In the genomic region with DNA sequence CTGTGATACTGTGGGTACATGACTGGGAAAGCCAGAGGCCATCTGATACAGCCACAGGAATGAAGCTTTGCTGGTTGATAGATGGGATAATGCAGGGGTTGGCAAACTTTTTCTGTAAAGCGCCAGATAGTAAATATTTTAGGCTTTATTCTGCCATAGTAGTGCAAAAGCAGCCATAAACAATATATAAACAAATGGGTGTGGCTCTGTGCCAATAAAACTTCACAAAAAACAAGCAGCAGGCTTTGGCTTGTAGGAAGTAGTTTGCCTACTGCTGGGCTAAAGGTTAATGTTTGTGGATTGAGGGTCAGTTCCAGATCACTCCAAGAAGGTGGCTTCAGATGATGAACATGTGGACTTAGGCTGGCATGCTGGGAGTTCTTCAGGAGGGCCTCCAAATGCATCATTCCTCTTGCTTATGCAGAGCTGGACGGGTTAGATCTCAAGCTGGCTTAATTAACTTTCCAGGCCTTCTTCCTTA, we compare ENCODE assay signal across 11 cellular contexts.
DNase-seq lines count a peak whose midpoint lies in the region; ATAC-seq and TF ChIP-seq lines count a peak whose summit lies in the region.
"Had no signal": no experiment of that assay in that cellular context is flagged by ENCODE, and none has a peak within 500 bp of the region (broad histone marks: within the 10 kb centered on the region; RNA-seq: fewer than 3 reads in every experiment).

No MANE protein-coding gene starts in this region.

- intact Hi-C loops in CD8-positive, alpha-beta T cell (cut with DNase I, micrococcal nuclease) = loop anchor here (2.0 to 10.0 kb wide), 6 partner anchors 184 to 914 kb away; a partner anchor contains a TSS
- intact Hi-C loops in natural killer cell (cut with micrococcal nuclease) (no loop called here), left ventricle myocardium superior (cut with micrococcal nuclease) (no loop called here)

- no peaks in the 10 kb centered on the region for H4K20me1 ChIP-seq in Karpas-422 (ENCODE audit: insufficient read depth, low read depth, low read length)

- no peaks in the 10 kb centered on the region for H3K9me3 Mint-ChIP-seq in CD8-positive, alpha-beta T cell
- peaks cover 0 to 6% of the 10 kb centered on the region in 2 donors for H3K9me3 Mint-ChIP-seq in natural killer cell

- H3K4me3 Mint-ChIP-seq in CD8-positive, alpha-beta T cell = peak overlapping the region; percentile 40
- peak overlapping the region; percentile 76 for H3K4me3 Mint-ChIP-seq in natural killer cell

- no peak for ATAC-seq in CD8-positive, alpha-beta T cell
- ATAC-seq in natural killer cell (no peak), GM19463 (IDR thresholded peaks at IDR 0.05; ENCODE audit: unreplicated experiment) (no peak), left ventricle myocardium superior (no peak)

- no peaks in the 10 kb centered on the region for H3K36me3 ChIP-seq in CD8-positive, alpha-beta T cell (ENCODE audit: insufficient read depth, low read length)
- H3K36me3 ChIP-seq in Karpas-422 (ENCODE audit: insufficient read depth, low read length) = no peaks in the 10 kb centered on the region
- H3K36me3 ChIP-seq: uterus had no signal

- no peak overlapping the region for H3K9ac ChIP-seq in Karpas-422 (ENCODE audit: low read length)

- POLR2A ChIA-PET in CD8-positive, alpha-beta T cell (lab: Charles Lee) = interaction anchor here (0.6 to 5.2 kb wide), 8 partner anchors 9 to 339 kb away, joined by 3 to 66 read pairs (median 4); a partner anchor contains a TSS

- no peak for TF ChIP-seq CTCF in CD8-positive, alpha-beta T cell (IDR thresholded peaks at IDR 0.05)
- TF ChIP-seq CTCF in natural killer cell (IDR thresholded peaks at IDR 0.05) = no peak

- H3K4me2 ChIP-seq in Karpas-422 (ENCODE audit: low read depth, low read length, poor library complexity, severe bottlenecking) = no peak overlapping the region

- peak overlapping the region; percentile 21 for H3K4me3 ChIP-seq in CD8-positive, alpha-beta T cell (ENCODE audit: low read depth, low read length)
- no peak overlapping the region for H3K4me3 ChIP-seq in Karpas-422 (ENCODE audit: low read length)
- H3K4me3 ChIP-seq: uterus had no signal

- peaks cover 85% of the 10 kb centered on the region for H3K4me1 ChIP-seq in CD8-positive, alpha-beta T cell (ENCODE audit: insufficient read depth, low read length)
- H3K4me1 ChIP-seq in Karpas-422 (ENCODE audit: low read length) = peaks cover 55% of the 10 kb centered on the region
- H3K4me1 ChIP-seq: uterus had no signal

- H3K27me3 ChIP-seq in CD8-positive, alpha-beta T cell (ENCODE audit: insufficient read depth, low read length) = no peaks in the 10 kb centered on the region
- H3K27me3 ChIP-seq in Karpas-422 (ENCODE audit: low read length) = no peaks in the 10 kb centered on the region
- H3K27me3 ChIP-seq: uterus had no signal

- peak overlapping the region; percentile 10 for H3K27ac ChIP-seq in CD8-positive, alpha-beta T cell (ENCODE audit: low read depth, low read length)
- no peak overlapping the region for H3K27ac ChIP-seq in Karpas-422 (ENCODE audit: low read length)
- H3K27ac ChIP-seq: uterus had no signal

- no peaks in the 10 kb centered on the region for H3K36me3 Mint-ChIP-seq in CD8-positive, alpha-beta T cell
- peaks cover 3% of the 10 kb centered on the region for H3K36me3 Mint-ChIP-seq in natural killer cell

- no peaks in the 10 kb centered on the region for H3K27me3 Mint-ChIP-seq in CD8-positive, alpha-beta T cell (ENCODE audit: low read depth)
- H3K27me3 Mint-ChIP-seq in natural killer cell (ENCODE audit: low read depth in 2 of 2) = peaks cover 53 to 79% of the 10 kb centered on the region in 2 donors

- H3K27ac Mint-ChIP-seq in CD8-positive, alpha-beta T cell = peak overlapping the region; percentile 83
- peak overlapping the region; percentile 84 to 85 for H3K27ac Mint-ChIP-seq in natural killer cell

- DNase-seq in CD8-positive, alpha-beta T cell = peak in 1 of 7 experiments; percentile 46
- DNase-seq in Karpas-422 = peak; percentile 33
- peak; percentile 92 for DNase-seq in amniotic epithelial cell (ENCODE audit: low read depth)
- no peak for DNase-seq in natural killer cell
- DNase-seq in medulla oblongata (ENCODE audit: extremely low spot score) = no peak
- no peak for DNase-seq in GM19240 (ENCODE audit: insufficient read length, low spot score)
- DNase-seq in left ventricle myocardium superior = no peak
- DNase-seq: DMS53, NCI-H1417 treated with DMSO at 0.1 percent for 48 hours, uterus had no signal

- H3K9me2 ChIP-seq in Karpas-422 (replicated peaks; ENCODE audit: insufficient read depth, low read length) = no peaks in the 10 kb centered on the region

- no peaks in the 10 kb centered on the region for H3K9me3 ChIP-seq in CD8-positive, alpha-beta T cell (ENCODE audit: low read length)
- H3K9me3 ChIP-seq in Karpas-422 (ENCODE audit: low read length) = no peaks in the 10 kb centered on the region
- H3K9me3 ChIP-seq: uterus had no signal

- CTCF ChIA-PET in CD8-positive, alpha-beta T cell (lab: Charles Lee) = interaction anchor here (0.7 to 1.9 kb wide), 5 partner anchors 14 to 779 kb away, joined by 3 to 6 read pairs (median 4); no protein-coding TSS in a partner anchor

- H2AFZ ChIP-seq in Karpas-422 (ENCODE audit: low read length) = no peak overlapping the region

- H3K4me1 Mint-ChIP-seq in CD8-positive, alpha-beta T cell (ENCODE audit: low read depth) = peaks cover 94% of the 10 kb centered on the region
- H3K4me1 Mint-ChIP-seq in natural killer cell = peaks cover 71 to 91% of the 10 kb centered on the region in 2 donors

- H3K79me2 ChIP-seq in Karpas-422 (ENCODE audit: low read length) = no peaks in the 10 kb centered on the region

Comparison
In these comparisons a context has a peak if more than half of its experiments do, and no peak if none do; other contexts are left out.
1. DNase-seq: peak in Karpas-422 (single experiment) and amniotic epithelial cell (single experiment); none in natural killer cell (single experiment), medulla oblongata (single experiment), GM19240 (single experiment) and left ventricle myocardium superior (single experiment).
2. intact Hi-C loops: an anchor here in CD8-positive, alpha-beta T cell (2.0 to 10.0 kb wide); none called in natural killer cell and left ventricle myocardium superior.